Comparison of ENCODE assay signal across 8 cellular contexts in the genomic region with DNA sequence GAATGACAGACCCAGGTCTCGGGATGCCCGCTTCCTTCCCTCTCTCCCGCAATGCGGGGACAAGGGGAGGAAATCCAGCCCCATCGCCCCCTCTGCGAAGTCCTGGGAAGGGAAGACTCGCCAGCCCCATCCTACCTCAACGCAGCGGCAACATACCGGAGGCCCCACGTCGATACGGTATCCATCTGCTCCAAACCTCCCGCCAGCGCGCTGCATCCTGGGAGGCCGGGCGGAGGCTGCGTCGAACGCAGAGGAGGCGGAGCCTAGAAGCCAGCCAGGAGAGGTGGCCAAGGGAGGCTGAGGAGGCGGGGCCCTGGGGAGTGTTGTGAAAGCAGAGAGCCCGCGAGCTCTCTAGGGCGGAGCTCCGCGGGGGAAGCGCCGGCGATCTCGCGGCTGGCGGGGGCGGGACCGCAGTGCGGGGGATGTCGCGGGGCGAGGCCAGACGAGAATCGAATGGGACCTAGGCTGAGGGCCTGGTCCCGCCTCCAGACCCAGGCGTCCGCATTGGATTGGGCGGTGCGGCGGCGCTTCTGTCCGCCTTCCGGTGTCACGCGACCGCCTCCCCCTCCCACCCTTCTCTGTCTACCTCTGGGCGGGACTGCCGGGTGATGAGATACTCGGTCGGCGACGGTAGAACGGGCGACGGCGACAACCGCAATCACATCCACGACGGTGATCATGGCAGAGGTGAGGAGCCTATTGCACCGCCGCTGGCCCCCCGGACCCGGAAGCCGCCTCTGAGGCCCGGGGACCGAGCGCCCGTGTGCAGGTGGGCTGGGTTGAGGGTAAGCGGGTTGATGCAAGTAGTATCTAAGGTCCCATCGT.
DNase-seq lines count a peak whose midpoint lies in the region; FAIRE-seq and TF ChIP-seq lines count a peak whose summit lies in the region.

A gene (minus strand): TSS at position 219 of the 825 bp plus-strand sequence. CDS start 7,559 bp downstream, outside the sequence.
A gene (plus strand): TSS at position 571 of the 825 bp plus-strand sequence. CDS start 108 bp downstream, at position 679.

- H3K27me3 ChIP-seq in MM.1S (replicated peaks; ENCODE audit: insufficient read depth, low read length), result no peaks in the 10 kb centered on the region

- H3K4me1 ChIP-seq in MM.1S (ENCODE audit: low read length), result no peaks in the 10 kb centered on the region

- H3K27me3 Mint-ChIP-seq in nephron progenitor cell (ENCODE audit: low read depth, poor library complexity), result no peaks in the 10 kb centered on the region
- no peaks in the 10 kb centered on the region for H3K27me3 Mint-ChIP-seq in stimulated activated naive CD8-positive, alpha-beta T cell treated with anti-CD3 and anti-CD28 coated beads, Interleukin-15, Interleukin-2, amounts not matched to agents 100 ng/mL and 50 ng/mL, for 24 hours

- H3K36me3 Mint-ChIP-seq in nephron progenitor cell (ENCODE audit: low read depth), result peaks cover 26% of the 10 kb centered on the region
- peaks cover 25% of the 10 kb centered on the region for H3K36me3 Mint-ChIP-seq in stimulated activated naive CD8-positive, alpha-beta T cell treated with anti-CD3 and anti-CD28 coated beads, Interleukin-15, Interleukin-2, amounts not matched to agents 100 ng/mL and 50 ng/mL, for 24 hours (ENCODE audit: low read depth)

- H3K27ac Mint-ChIP-seq in nephron progenitor cell, result peak within 1 kb of the TSS; percentile 45
- H3K27ac Mint-ChIP-seq in stimulated activated naive CD8-positive, alpha-beta T cell treated with anti-CD3 and anti-CD28 coated beads, Interleukin-15, Interleukin-2, amounts not matched to agents 100 ng/mL and 50 ng/mL, for 24 hours, result peak within 1 kb of the TSS; percentile 76

- H3K27ac ChIP-seq in MM.1S (ENCODE audit: low read length), result peak within 1 kb of the TSS; percentile 54; the same call in 1 of the 2 replicates

- no peaks in the 10 kb centered on the region for H3K9me2 ChIP-seq in MM.1S (replicated peaks; ENCODE audit: insufficient read depth, low read length)

- no peaks in the 10 kb centered on the region for H4K20me1 ChIP-seq in MM.1S (ENCODE audit: insufficient read depth, low read length)

- peaks cover 41% of the 10 kb centered on the region for H3K79me2 ChIP-seq in MM.1S (ENCODE audit: low read length)

- H3K4me1 Mint-ChIP-seq in nephron progenitor cell, result peaks cover 14% of the 10 kb centered on the region
- peaks cover 16% of the 10 kb centered on the region for H3K4me1 Mint-ChIP-seq in stimulated activated naive CD8-positive, alpha-beta T cell treated with anti-CD3 and anti-CD28 coated beads, Interleukin-15, Interleukin-2, amounts not matched to agents 100 ng/mL and 50 ng/mL, for 24 hours (ENCODE audit: low read depth)

- peak within 1 kb of the TSS; percentile 85 for H3K4me3 Mint-ChIP-seq in nephron progenitor cell
- peak within 1 kb of the TSS; percentile 82 for H3K4me3 Mint-ChIP-seq in stimulated activated naive CD8-positive, alpha-beta T cell treated with anti-CD3 and anti-CD28 coated beads, Interleukin-15, Interleukin-2, amounts not matched to agents 100 ng/mL and 50 ng/mL, for 24 hours

- H3K9me3 Mint-ChIP-seq in nephron progenitor cell, result peaks cover 41% of the 10 kb centered on the region
- no peaks in the 10 kb centered on the region for H3K9me3 Mint-ChIP-seq in stimulated activated naive CD8-positive, alpha-beta T cell treated with anti-CD3 and anti-CD28 coated beads, Interleukin-15, Interleukin-2, amounts not matched to agents 100 ng/mL and 50 ng/mL, for 24 hours

- DNase-seq in HCEC 1CT (peak; percentile 91), MM.1S (peak; percentile 93), SHP77 treated with DMSO at 0.1 percent for 48 hours (lab: John Stamatoyannopoulos, UW) (peak; percentile 65), activated gamma-delta T cell (lab: John Stamatoyannopoulos, UW) (peak; percentile 91), fibroblast of the conjunctiva (ENCODE audit: low read depth) (peak; percentile 87), nephron progenitor cell (peak; percentile 91)

- TF ChIP-seq CTCF in MM.1S (IDR thresholded peaks at IDR 0.05; ENCODE audit: low read length) (no peak), nephron progenitor cell (IDR thresholded peaks at IDR 0.05) (no peak)

- peak within 1 kb of the TSS; percentile 72 for H3K9ac ChIP-seq in MM.1S (ENCODE audit: low read length)

- H2AFZ ChIP-seq in MM.1S (ENCODE audit: low read length), result peak within 1 kb of the TSS; percentile 85

- H3K4me3 ChIP-seq in MM.1S (ENCODE audit: low read length), result peak within 1 kb of the TSS; percentile 86

- H3K9me3 ChIP-seq in MM.1S (replicated peaks; ENCODE audit: insufficient read depth, low read length), result no peaks in the 10 kb centered on the region

- no peaks in the 10 kb centered on the region for H3K36me3 ChIP-seq in MM.1S (replicated peaks; ENCODE audit: insufficient read depth, low read length)

- H3F3A ChIP-seq in MM.1S (ENCODE audit: insufficient read depth, low read length), result no peaks in the 10 kb centered on the region

- FAIRE-seq in G401.6 (lab: Jason Lieb, UNC), result peak; percentile 99

- H3K4me2 ChIP-seq in MM.1S (ENCODE audit: low read depth, low read length), result peak within 1 kb of the TSS; percentile 73

Comparison
In these comparisons a context has a peak if more than half of its experiments do, and no peak if none do; other contexts are left out.
1. Peak in every context shown above with its lines: DNase-seq, H3K4me3 ChIP-seq and H3K27ac ChIP-seq.